In genomic region chr5:110063640-110064592, GRCh38 we compare ENCODE assay signal across 1 cellular context.
TF ChIP-seq lines count a peak whose summit lies in the region.

No MANE protein-coding gene starts in this region.

TF ChIP-seq in SK-N-SH, 30 proteins besides CTCF, POLR2A, EP300 and RAD21 (continued from another document):
- TF ChIP-seq PBX3 (IDR thresholded peaks at IDR 0.05) = peak; percentile 26; the same call in 1 of the 2 replicates
